1 cellular context compared by ENCODE assay signal in the genomic region with DNA sequence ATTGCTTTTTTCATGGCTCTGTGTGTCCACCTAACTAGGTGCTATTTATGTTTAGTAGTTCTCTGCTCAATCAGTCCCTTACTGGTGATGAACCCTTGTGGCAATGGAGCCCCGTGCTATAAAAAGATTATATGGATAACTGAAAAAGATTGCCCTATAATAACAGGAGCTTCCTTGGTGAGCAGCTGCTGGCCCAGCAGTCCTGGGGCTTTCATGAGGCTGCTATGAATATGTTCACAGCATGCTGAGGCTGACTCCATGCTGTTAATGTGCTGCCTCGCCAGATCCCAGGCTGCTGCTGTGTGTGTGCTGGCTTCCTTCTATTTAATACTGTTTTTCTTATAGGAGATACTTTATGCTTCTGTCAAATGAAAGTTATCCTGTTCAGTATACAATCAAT.
TF ChIP-seq lines count a peak whose summit lies in the region.

No MANE protein-coding gene starts in this region.

TF ChIP-seq in WTC11, 78 proteins besides CTCF, POLR2A, EP300 and RAD21 (continued from another document):
- TF ChIP-seq ERG (CRISPR knock-in tag; IDR thresholded peaks at IDR 0.05) (no peak), ETV6 (CRISPR knock-in tag; IDR thresholded peaks at IDR 0.05) (no peak), ELF4 (CRISPR knock-in tag; IDR thresholded peaks at IDR 0.05; ENCODE audit: low read depth) (no peak), USF2 (CRISPR knock-in tag; IDR thresholded peaks at IDR 0.05) (no peak), RORB (CRISPR knock-in tag; IDR thresholded peaks at IDR 0.05) (no peak), SP1 (CRISPR knock-in tag; conservative IDR thresholded peaks at IDR 0.05) (no peak), ATF2 (CRISPR knock-in tag; IDR thresholded peaks at IDR 0.05; ENCODE audit: borderline replicate concordance, low read depth) (no peak), GABPB1 (CRISPR knock-in tag; IDR thresholded peaks at IDR 0.05) (no peak), SOX15 (CRISPR knock-in tag; IDR thresholded peaks at IDR 0.05) (no peak)
TF ChIP-seq in WTC11: peak in this region for 0.
